In genomic region chr2:46955764-46956163, GRCh38 we compare ENCODE assay signal across 1 cellular context.
TF ChIP-seq lines count a peak whose summit lies in the region.

No MANE protein-coding gene starts in this region.

TF ChIP-seq in HepG2, 621 proteins besides CTCF, POLR2A, EP300 and RAD21:
- TF ChIP-seq ZNF431 (CRISPR knock-in tag; IDR thresholded peaks at IDR 0.05; ENCODE audit: borderline replicate concordance, low read depth) = 0 out of 2 replicates have a peak, but pooled peaks have one; percentile 47
- TF ChIP-seq, protein P1, sequence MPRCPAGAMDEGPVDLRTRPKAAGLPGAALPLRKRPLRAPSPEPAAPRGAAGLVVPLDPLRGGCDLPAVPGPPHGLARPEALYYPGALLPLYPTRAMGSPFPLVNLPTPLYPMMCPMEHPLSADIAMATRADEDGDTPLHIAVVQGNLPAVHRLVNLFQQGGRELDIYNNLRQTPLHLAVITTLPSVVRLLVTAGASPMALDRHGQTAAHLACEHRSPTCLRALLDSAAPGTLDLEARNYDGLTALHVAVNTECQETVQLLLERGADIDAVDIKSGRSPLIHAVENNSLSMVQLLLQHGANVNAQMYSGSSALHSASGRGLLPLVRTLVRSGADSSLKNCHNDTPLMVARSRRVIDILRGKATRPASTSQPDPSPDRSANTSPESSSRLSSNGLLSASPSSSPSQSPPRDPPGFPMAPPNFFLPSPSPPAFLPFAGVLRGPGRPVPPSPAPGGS (CRISPR knock-in tag; IDR thresholded peaks at IDR 0.05) = 0 out of 2 replicates have a peak, but pooled peaks have one; percentile 3
- no peak for TF ChIP-seq FOXA3 (CRISPR knock-in tag; IDR thresholded peaks at IDR 0.05)
- TF ChIP-seq ZFP91 (CRISPR knock-in tag; IDR thresholded peaks at IDR 0.05; ENCODE audit: borderline replicate concordance) = no peak
- no peak for TF ChIP-seq U2AF1 (optimal IDR thresholded peaks at IDR 0.05; ENCODE audit: low read depth, low read length)
- TF ChIP-seq ZNF3 (CRISPR knock-in tag; IDR thresholded peaks at IDR 0.05) = no peak
- TF ChIP-seq HNRNPL (IDR thresholded peaks at IDR 0.05; ENCODE audit: low read depth, low read length) = 0 out of 2 replicates have a peak, but pooled peaks have one; percentile 64
- TF ChIP-seq, protein P2, sequence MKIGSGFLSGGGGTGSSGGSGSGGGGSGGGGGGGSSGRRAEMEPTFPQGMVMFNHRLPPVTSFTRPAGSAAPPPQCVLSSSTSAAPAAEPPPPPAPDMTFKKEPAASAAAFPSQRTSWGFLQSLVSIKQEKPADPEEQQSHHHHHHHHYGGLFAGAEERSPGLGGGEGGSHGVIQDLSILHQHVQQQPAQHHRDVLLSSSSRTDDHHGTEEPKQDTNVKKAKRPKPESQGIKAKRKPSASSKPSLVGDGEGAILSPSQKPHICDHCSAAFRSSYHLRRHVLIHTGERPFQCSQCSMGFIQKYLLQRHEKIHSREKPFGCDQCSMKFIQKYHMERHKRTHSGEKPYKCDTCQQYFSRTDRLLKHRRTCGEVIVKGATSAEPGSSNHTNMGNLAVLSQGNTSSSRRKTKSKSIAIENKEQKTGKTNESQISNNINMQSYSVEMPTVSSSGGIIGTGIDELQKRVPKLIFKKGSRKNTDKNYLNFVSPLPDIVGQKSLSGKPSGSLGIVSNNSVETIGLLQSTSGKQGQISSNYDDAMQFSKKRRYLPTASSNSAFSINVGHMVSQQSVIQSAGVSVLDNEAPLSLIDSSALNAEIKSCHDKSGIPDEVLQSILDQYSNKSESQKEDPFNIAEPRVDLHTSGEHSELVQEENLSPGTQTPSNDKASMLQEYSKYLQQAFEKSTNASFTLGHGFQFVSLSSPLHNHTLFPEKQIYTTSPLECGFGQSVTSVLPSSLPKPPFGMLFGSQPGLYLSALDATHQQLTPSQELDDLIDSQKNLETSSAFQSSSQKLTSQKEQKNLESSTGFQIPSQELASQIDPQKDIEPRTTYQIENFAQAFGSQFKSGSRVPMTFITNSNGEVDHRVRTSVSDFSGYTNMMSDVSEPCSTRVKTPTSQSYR (CRISPR knock-in tag; IDR thresholded peaks at IDR 0.05; ENCODE audit: borderline replicate concordance) = no peak
- TF ChIP-seq, protein P3, sequence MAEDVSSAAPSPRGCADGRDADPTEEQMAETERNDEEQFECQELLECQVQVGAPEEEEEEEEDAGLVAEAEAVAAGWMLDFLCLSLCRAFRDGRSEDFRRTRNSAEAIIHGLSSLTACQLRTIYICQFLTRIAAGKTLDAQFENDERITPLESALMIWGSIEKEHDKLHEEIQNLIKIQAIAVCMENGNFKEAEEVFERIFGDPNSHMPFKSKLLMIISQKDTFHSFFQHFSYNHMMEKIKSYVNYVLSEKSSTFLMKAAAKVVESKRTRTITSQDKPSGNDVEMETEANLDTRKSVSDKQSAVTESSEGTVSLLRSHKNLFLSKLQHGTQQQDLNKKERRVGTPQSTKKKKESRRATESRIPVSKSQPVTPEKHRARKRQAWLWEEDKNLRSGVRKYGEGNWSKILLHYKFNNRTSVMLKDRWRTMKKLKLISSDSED (CRISPR knock-in tag; IDR thresholded peaks at IDR 0.05) = no peak
- no peak for TF ChIP-seq HNRNPUL1 (IDR thresholded peaks at IDR 0.05; ENCODE audit: low read depth, low read length)
- TF ChIP-seq, protein P4, sequence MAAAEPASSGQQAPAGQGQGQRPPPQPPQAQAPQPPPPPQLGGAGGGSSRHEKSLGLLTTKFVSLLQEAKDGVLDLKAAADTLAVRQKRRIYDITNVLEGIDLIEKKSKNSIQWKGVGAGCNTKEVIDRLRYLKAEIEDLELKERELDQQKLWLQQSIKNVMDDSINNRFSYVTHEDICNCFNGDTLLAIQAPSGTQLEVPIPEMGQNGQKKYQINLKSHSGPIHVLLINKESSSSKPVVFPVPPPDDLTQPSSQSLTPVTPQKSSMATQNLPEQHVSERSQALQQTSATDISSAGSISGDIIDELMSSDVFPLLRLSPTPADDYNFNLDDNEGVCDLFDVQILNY (CRISPR knock-in tag; conservative IDR thresholded peaks at IDR 0.05) = no peak
- TF ChIP-seq ZNF552 (CRISPR knock-in tag; IDR thresholded peaks at IDR 0.05; ENCODE audit: borderline replicate concordance) = 0 out of 2 replicates have a peak, but pooled peaks have one; percentile 47
- peak; percentile 7 for TF ChIP-seq AGO2 (optimal IDR thresholded peaks at IDR 0.05; ENCODE audit: low read depth, low read length)
- TF ChIP-seq ZNF280D (CRISPR knock-in tag; IDR thresholded peaks at IDR 0.05) = no peak
- no peak for TF ChIP-seq MXD1 (CRISPR knock-in tag; IDR thresholded peaks at IDR 0.05)
